Comparison of ENCODE assay signal across 9 cellular contexts in the genomic region with DNA sequence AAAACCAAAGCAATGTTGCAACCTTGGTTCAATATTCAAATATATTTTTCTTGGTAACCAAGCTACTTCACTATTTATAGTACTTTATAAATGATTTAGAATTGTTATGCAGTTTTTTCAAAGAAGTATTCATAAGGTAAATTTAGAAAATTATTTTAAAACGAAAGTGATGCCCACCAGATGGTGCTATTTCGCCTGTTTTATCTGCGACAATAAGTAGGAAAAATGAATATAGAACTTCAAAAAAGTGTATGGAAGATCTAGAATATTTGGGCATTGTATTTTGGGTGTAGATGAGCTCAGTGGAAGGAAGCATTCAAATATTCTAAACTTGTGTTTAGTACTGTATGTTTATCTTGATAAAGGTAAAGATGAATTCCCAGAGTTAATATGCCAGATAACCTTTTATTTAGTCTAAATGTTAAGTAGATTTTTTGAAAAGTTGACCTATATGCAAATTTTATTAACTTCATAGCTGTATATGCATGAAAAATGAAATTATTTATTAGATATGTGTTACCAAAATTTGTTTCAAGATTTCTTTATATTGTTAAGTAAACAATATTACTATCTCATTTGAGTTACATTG.
DNase-seq lines count a peak whose midpoint lies in the region; ATAC-seq and TF ChIP-seq lines count a peak whose summit lies in the region.
"Had no signal": no experiment of that assay in that cellular context is flagged by ENCODE, and none has a peak within 500 bp of the region (broad histone marks: within the 10 kb centered on the region; RNA-seq: fewer than 3 reads in every experiment).

No MANE protein-coding gene starts in this region.

- DNase-seq in NCI-H1105 treated with DMSO at 0.1 percent for 48 hours (lab: John Stamatoyannopoulos, UW) (peak; percentile 31), NCI-H1105 (lab: John Stamatoyannopoulos, UW) (no peak), H9 (no peak), fibroblast of villous mesenchyme (ENCODE audit: low read depth) (peak; percentile 72), stromal cell of bone marrow (ENCODE audit: low read depth) (peak; percentile 23), iPS-NIHi11 (ENCODE audit: low spot score) (no peak)
- DNase-seq in activated T-cell treated with anti-CD3 and anti-CD28 coated beads, Interleukin-2, amount 50 U/mL, for 4 hours, result no peak

- no peak overlapping the region for H2BK15ac ChIP-seq in H9 (ENCODE audit: low read depth, low read length)

- H2BK20ac ChIP-seq in H9 (ENCODE audit: low read depth, low read length, poor library complexity, severe bottlenecking), result no peak overlapping the region

- peaks cover 4% of the 10 kb centered on the region in 2 experiments for H3K4me1 Mint-ChIP-seq in H9
- H3K4me1 Mint-ChIP-seq in activated T-cell treated with anti-CD3 and anti-CD28 coated beads, Interleukin-2, amount 50 U/mL, for 4 hours (ENCODE audit: low read depth), result no peaks in the 10 kb centered on the region

- H2BK5ac ChIP-seq in H9 (ENCODE audit: insufficient read length, low read length), result no peak overlapping the region

- peaks cover 6% of the 10 kb centered on the region; the same call in 1 of the 2 replicates for H3F3A ChIP-seq in SU-DHL-6 (ENCODE audit: insufficient read depth)

- no peak overlapping the region for H4K8ac ChIP-seq in H9 (replicated peaks; ENCODE audit: insufficient read length, low read depth, low read length)

- H3K27ac ChIP-seq in H9 (ENCODE audit: insufficient read length, low read depth, low read length) (no peak overlapping the region), SU-DHL-6 (ENCODE audit: low read depth, low read length) (no peak overlapping the region)
- H3K27ac ChIP-seq: BLaER1 treated with 17β-estradiol and CSF1 and Interleukin-3, amounts not matched to agents 10 nM and 100 nM had no signal

- H3K27ac Mint-ChIP-seq in H9, result no peak overlapping the region

- H3K36me3 ChIP-seq in SU-DHL-6 (ENCODE audit: low read length), result 0 out of 2 replicates have a peak, but pooled peaks cover 3% of the 10 kb centered on the region

- H3K27me3 ChIP-seq in H9 (ENCODE audit: insufficient read depth, low read length) (no peaks in the 10 kb centered on the region), SU-DHL-6 (ENCODE audit: low read length) (no peaks in the 10 kb centered on the region)
- H3K27me3 ChIP-seq: BLaER1 treated with 17β-estradiol and CSF1 and Interleukin-3, amounts not matched to agents 10 nM and 100 nM had no signal

- no peaks in the 10 kb centered on the region for H3K9me2 ChIP-seq in SU-DHL-6 (replicated peaks; ENCODE audit: insufficient read depth, low read length)

- peaks cover 9 to 11% (median 10%) of the 10 kb centered on the region in 3 experiments for H3K36me3 Mint-ChIP-seq in H9 (ENCODE audit: insufficient read depth in 1 of 3, low read depth in 3 of 3)
- H3K36me3 Mint-ChIP-seq in activated T-cell treated with anti-CD3 and anti-CD28 coated beads, Interleukin-2, amount 50 U/mL, for 4 hours (ENCODE audit: insufficient read depth), result peaks cover 12% of the 10 kb centered on the region

- H3K9me3 ChIP-seq in H9 (ENCODE audit: control insufficient read depth, low read depth, low read length), result no peaks in the 10 kb centered on the region
- no peaks in the 10 kb centered on the region for H3K9me3 ChIP-seq in SU-DHL-6 (ENCODE audit: insufficient read depth, low read length)
- H3K9me3 ChIP-seq: BLaER1 treated with 17β-estradiol and CSF1 and Interleukin-3, amounts not matched to agents 10 nM and 100 nM had no signal

- no peak overlapping the region for H3T11ph ChIP-seq in H9 (ENCODE audit: low read length)

- no peak overlapping the region for H3K4me3 Mint-ChIP-seq in H9
- no peak overlapping the region for H3K4me3 Mint-ChIP-seq in activated T-cell treated with anti-CD3 and anti-CD28 coated beads, Interleukin-2, amount 50 U/mL, for 4 hours

- H2AK5ac ChIP-seq in H9 (ENCODE audit: insufficient read length, low read length), result no peak overlapping the region

- H3K9ac ChIP-seq in H9 (ENCODE audit: extremely low read depth, insufficient read length, low read length) (no peak overlapping the region), SU-DHL-6 (ENCODE audit: low read length) (no peak overlapping the region)
- H3K9ac ChIP-seq: BLaER1 treated with 17β-estradiol and CSF1 and Interleukin-3, amounts not matched to agents 10 nM and 100 nM had no signal

- ATAC-seq in activated T-cell treated with anti-CD3 and anti-CD28 coated beads, Interleukin-2, amount 50 U/mL, for 4 hours, result no peak

- no peak overlapping the region for H3K23ac ChIP-seq in H9 (ENCODE audit: insufficient read length, low read depth, low read length)

- H2AFZ ChIP-seq in H9 (ENCODE audit: low read length), result no peak overlapping the region
- H2AFZ ChIP-seq in SU-DHL-6 (ENCODE audit: low read depth, low read length, severe bottlenecking), result no peak overlapping the region

- no peaks in the 10 kb centered on the region for H3K79me2 ChIP-seq in H9 (ENCODE audit: insufficient read depth, low read length)
- no peaks in the 10 kb centered on the region for H3K79me2 ChIP-seq in SU-DHL-6 (ENCODE audit: insufficient read depth, low read length)

- H3K18ac ChIP-seq in H9 (ENCODE audit: insufficient read length, low read depth, low read length), result no peak overlapping the region

- no peak overlapping the region for H3K14ac ChIP-seq in H9 (ENCODE audit: insufficient read depth, low read length)

- no peak overlapping the region for H3K4me3 ChIP-seq in SU-DHL-6 (ENCODE audit: insufficient read depth, low read length, poor library complexity, severe bottlenecking)
- H3K4me3 ChIP-seq in fibroblast of villous mesenchyme (ENCODE audit: low read depth, low read length), result no peak overlapping the region
- H3K4me3 ChIP-seq: BLaER1 treated with 17β-estradiol and CSF1 and Interleukin-3, amounts not matched to agents 10 nM and 100 nM had no signal

- TF ChIP-seq CTCF in H9 (conservative IDR thresholded peaks at IDR 0.05), result peak; percentile 78
- TF ChIP-seq CTCF in SU-DHL-6 (IDR thresholded peaks at IDR 0.05; ENCODE audit: insufficient read depth, low read length, poor library complexity, severe bottlenecking), result peak; percentile 56
- peak; percentile 41 for TF ChIP-seq CTCF in fibroblast of villous mesenchyme (IDR thresholded peaks at IDR 0.05; ENCODE audit: insufficient read depth, low read depth, low read length)

- H3K79me1 ChIP-seq in H9 (ENCODE audit: insufficient read depth, low read depth, low read length, poor library complexity, severe bottlenecking), result peaks cover 2% of the 10 kb centered on the region

- H4K20me1 ChIP-seq in H9 (ENCODE audit: control insufficient read depth, insufficient read depth, insufficient read length), result no peaks in the 10 kb centered on the region
- H4K20me1 ChIP-seq in SU-DHL-6 (ENCODE audit: low read depth, low read length), result no peaks in the 10 kb centered on the region

- no CpG with 5 or more reads among the region's 3 CpGs for WGBS in H9 (ENCODE audit: extremely low coverage, insufficient read length, low lambda C conversion rate)

- H3K4me1 ChIP-seq in H9 (ENCODE audit: insufficient read depth, low read length), result no peaks in the 10 kb centered on the region
- H3K4me1 ChIP-seq: BLaER1 treated with 17β-estradiol and CSF1 and Interleukin-3, amounts not matched to agents 10 nM and 100 nM had no signal

- no peaks in the 10 kb centered on the region for H3K27me3 Mint-ChIP-seq in H9 (ENCODE audit: low read depth)
- H3K27me3 Mint-ChIP-seq in activated T-cell treated with anti-CD3 and anti-CD28 coated beads, Interleukin-2, amount 50 U/mL, for 4 hours (ENCODE audit: low read depth), result no peaks in the 10 kb centered on the region

- H3K23me2 ChIP-seq in H9 (ENCODE audit: insufficient read length, low read depth, low read length, poor library complexity, severe bottlenecking), result no peaks in the 10 kb centered on the region

- H4K91ac ChIP-seq in H9 (ENCODE audit: insufficient read length, low read depth, low read length), result no peak overlapping the region

- 0 out of 5 replicates have a peak, but pooled peaks cover 0 to 1% of the 10 kb centered on the region in 2 experiments for H3K9me3 Mint-ChIP-seq in H9
- no peaks in the 10 kb centered on the region for H3K9me3 Mint-ChIP-seq in activated T-cell treated with anti-CD3 and anti-CD28 coated beads, Interleukin-2, amount 50 U/mL, for 4 hours

- H3K4me2 ChIP-seq in H9 (ENCODE audit: insufficient read depth, insufficient read length, low read length) (no peak overlapping the region), SU-DHL-6 (ENCODE audit: low read depth, low read length, poor library complexity, severe bottlenecking) (no peak overlapping the region)
- H3K4me2 ChIP-seq: BLaER1 treated with 17β-estradiol and CSF1 and Interleukin-3, amounts not matched to agents 10 nM and 100 nM had no signal

- no peak overlapping the region for H2BK120ac ChIP-seq in H9 (ENCODE audit: low read depth, low read length, poor library complexity, severe bottlenecking)

- H4K5ac ChIP-seq in H9 (ENCODE audit: insufficient read length, low read depth, low read length), result no peak overlapping the region

- no peak overlapping the region for H2BK12ac ChIP-seq in H9 (ENCODE audit: insufficient read length, low read depth, low read length)

- H3K56ac ChIP-seq in H9 (ENCODE audit: insufficient read length, low read depth, low read length), result no peak overlapping the region

- H3K4ac ChIP-seq in H9 (ENCODE audit: low read depth, low read length), result no peak overlapping the region

Comparison
In these comparisons a context has a peak if more than half of its experiments do, and no peak if none do; other contexts are left out.
1. DNase-seq: peak in NCI-H1105 treated with DMSO at 0.1 percent for 48 hours (single experiment), fibroblast of villous mesenchyme (single experiment) and stromal cell of bone marrow (single experiment); none in NCI-H1105 (single experiment), H9 (single experiment), activated T-cell treated with anti-CD3 and anti-CD28 coated beads, Interleukin-2, amount 50 U/mL, for 4 hours (single experiment) and iPS-NIHi11 (single experiment).
2. Peak in every context shown above with its lines, with median percentiles within 50 percentile points of each other: CTCF ChIP-seq.